11 cellular contexts compared by ENCODE assay signal in the genomic region with DNA sequence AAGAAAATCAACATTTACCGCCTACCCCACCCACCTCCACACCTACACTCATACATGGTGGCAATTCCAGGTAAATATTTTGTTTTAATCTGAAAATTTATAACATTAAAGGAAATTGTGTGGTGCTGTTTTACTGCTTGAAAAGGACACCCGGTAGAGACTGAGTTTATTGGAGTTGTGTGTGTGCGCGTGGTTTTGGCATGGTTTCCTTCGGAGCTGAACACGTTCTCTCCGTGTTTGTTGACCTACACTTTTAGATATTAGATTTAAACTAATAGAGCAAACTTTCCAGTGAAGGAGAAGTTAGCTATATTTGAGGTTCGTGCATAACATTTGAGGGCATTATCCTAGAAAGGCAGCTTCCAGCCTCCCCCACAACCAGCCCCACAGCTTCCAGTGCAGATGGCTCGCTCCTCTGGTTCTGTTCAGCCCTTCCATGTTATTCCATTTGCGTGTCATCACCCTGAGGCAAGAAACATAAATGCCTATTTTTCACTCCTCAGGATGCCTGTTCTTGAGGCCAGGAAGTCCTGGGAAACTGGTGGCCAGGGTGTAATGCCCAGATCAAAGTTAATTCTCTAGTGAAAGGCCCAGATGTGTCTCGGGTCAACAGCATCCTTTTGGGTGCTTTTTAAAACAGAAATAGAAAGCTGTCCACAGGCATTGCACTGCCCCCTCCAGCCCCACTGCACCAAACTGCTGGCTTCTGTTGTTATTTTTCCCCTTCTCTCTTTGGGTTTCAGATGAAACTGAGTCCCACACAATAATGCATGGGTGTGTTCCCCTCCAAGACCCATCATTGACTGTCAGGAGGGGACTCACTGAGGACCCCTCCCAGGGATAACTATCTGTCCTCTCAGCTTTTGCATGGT.
DNase-seq lines count a peak whose midpoint lies in the region; ATAC-seq and TF ChIP-seq lines count a peak whose summit lies in the region.
"Had no signal": no experiment of that assay in that cellular context is flagged by ENCODE, and none has a peak within 500 bp of the region (broad histone marks: within the 10 kb centered on the region; RNA-seq: fewer than 3 reads in every experiment).

No MANE protein-coding gene starts in this region.

- H3K4me3 Mint-ChIP-seq in immature natural killer cell: peak overlapping the region in 2 of 5 donors; percentile 47 to 59
- H3K4me3 Mint-ChIP-seq: activated naive CD8-positive, alpha-beta T cell treated with anti-CD3 and anti-CD28 coated beads, Interleukin-2, amount 10 ng/mL, durations not matched to agents 7 days and 5 days had no signal

- H3K4me3 ChIP-seq in GM12875 (ENCODE audit: low read depth, low read length): no peak overlapping the region

- H3K4me1 Mint-ChIP-seq in immature natural killer cell: peaks cover 53 to 68% of the 10 kb centered on the region in 2 donors
- H3K4me1 Mint-ChIP-seq: activated naive CD8-positive, alpha-beta T cell treated with anti-CD3 and anti-CD28 coated beads, Interleukin-2, amount 10 ng/mL, durations not matched to agents 7 days and 5 days had no signal

- H3K36me3 Mint-ChIP-seq in immature natural killer cell: peaks cover 9 to 17% (median 11%) of the 10 kb centered on the region in 3 donors
- no peaks in the 10 kb centered on the region for H3K36me3 Mint-ChIP-seq in activated naive CD4-positive, alpha-beta T cell treated with anti-CD3 and anti-CD28 coated beads, Interleukin-2, amount 50 U/mL, for 72 hours
- H3K36me3 Mint-ChIP-seq: activated naive CD8-positive, alpha-beta T cell treated with anti-CD3 and anti-CD28 coated beads, Interleukin-2, amount 10 ng/mL, durations not matched to agents 7 days and 5 days had no signal

- peak overlapping the region in 4 of 6 donors; percentile 22 to 72 (median 38) for H3K27ac Mint-ChIP-seq in immature natural killer cell
- H3K27ac Mint-ChIP-seq in activated naive CD4-positive, alpha-beta T cell treated with anti-CD3 and anti-CD28 coated beads, Interleukin-2, amount 50 U/mL, for 72 hours: no peak overlapping the region
- H3K27ac Mint-ChIP-seq: activated naive CD8-positive, alpha-beta T cell treated with anti-CD3 and anti-CD28 coated beads, Interleukin-2, amount 10 ng/mL, durations not matched to agents 7 days and 5 days had no signal

- in situ Hi-C loops in KBM-7 (cut with MboI; ENCODE audit: low pct_unique_long_range_greater_than_20kb, low sequenced_read_pairs): no loop called here

- ATAC-seq in GM21381 (IDR thresholded peaks at IDR 0.05; ENCODE audit: unreplicated experiment): peak; percentile 29
- ATAC-seq in HG03439 (IDR thresholded peaks at IDR 0.05; ENCODE audit: unreplicated experiment): peak; percentile 37
- ATAC-seq in activated naive CD4-positive, alpha-beta T cell treated with anti-CD3 and anti-CD28 coated beads, Interleukin-2, amount 50 U/mL, for 72 hours: no peak
- no peak for ATAC-seq in left lobe of liver

- no peaks in the 10 kb centered on the region for H3K9me3 Mint-ChIP-seq in immature natural killer cell
- peaks cover 4 to 8% of the 10 kb centered on the region in 2 donors for H3K9me3 Mint-ChIP-seq in activated naive CD4-positive, alpha-beta T cell treated with anti-CD3 and anti-CD28 coated beads, Interleukin-2, amount 50 U/mL, for 72 hours

- 0 out of 2 replicates have a peak, but pooled peaks have one; percentile 7 for TF ChIP-seq CTCF in GM12875 (IDR thresholded peaks at IDR 0.05; ENCODE audit: borderline replicate concordance, insufficient read depth, low read depth, low read length)

- H3K27me3 Mint-ChIP-seq in immature natural killer cell (ENCODE audit: low read depth in 3 of 3): peaks cover 0 to 5% (median 2%) of the 10 kb centered on the region in 3 donors

- no peak for DNase-seq in immature natural killer cell
- no peak for DNase-seq in effector CD4-positive, alpha-beta T cell
- no peak for DNase-seq in KBM-7
- DNase-seq in activated naive CD4-positive, alpha-beta T cell treated with anti-CD3 and anti-CD28 coated beads, Interleukin-2, amount 50 U/mL, for 72 hours (ENCODE audit: low spot score in 2 of 2): no peak
- no peak for DNase-seq in left lobe of liver (ENCODE audit: low spot score)
- DNase-seq: activated naive CD8-positive, alpha-beta T cell treated with anti-CD3 and anti-CD28 coated beads, Interleukin-2, amount 10 ng/mL, durations not matched to agents 7 days and 5 days; kidney glomerular epithelial cell; stimulated activated CD4-positive, alpha-beta T cell treated with anti-CD3 and anti-CD28 coated beads, Interleukin-12 subunit alpha, Interleukin-12 subunit beta, amount 100 ng/mL, for 4 hours had no signal

Comparison
In these comparisons a context has a peak if more than half of its experiments do, and no peak if none do; other contexts are left out.
1. ATAC-seq: peak in GM21381 (single experiment) and HG03439 (single experiment); none in activated naive CD4-positive, alpha-beta T cell treated with anti-CD3 and anti-CD28 coated beads, Interleukin-2, amount 50 U/mL, for 72 hours (0 of 2) and left lobe of liver (single experiment).
2. H3K27ac Mint-ChIP-seq: peak in immature natural killer cell (4 of 6); none in activated naive CD4-positive, alpha-beta T cell treated with anti-CD3 and anti-CD28 coated beads, Interleukin-2, amount 50 U/mL, for 72 hours (0 of 2).